Comparison of ENCODE assay signal across 24 cellular contexts in genomic region chr2:216532562-216532961, GRCh38.
"Had no signal": no experiment of that assay in that cellular context is flagged by ENCODE, and none has a peak within 500 bp of the region (broad histone marks: within the 10 kb centered on the region; RNA-seq: fewer than 3 reads in every experiment).

No MANE protein-coding gene starts in this region.

- H3K9me3 ChIP-seq: neutrophil, transverse colon, vagina had no signal

- H3K27ac ChIP-seq: brain microvascular endothelial cell, neutrophil, parathyroid adenoma, SK-N-MC, transverse colon, vagina had no signal

- H3K36me3 ChIP-seq: brain microvascular endothelial cell, neutrophil, transverse colon, vagina had no signal

- H3K9ac ChIP-seq: parathyroid adenoma had no signal

- H3K79me2 ChIP-seq: parathyroid adenoma had no signal

- ATAC-seq: activated CD8-positive, alpha-beta memory T cell treated with anti-CD3 and anti-CD28 coated beads, Interleukin-2, amount 10 ng/mL, durations not matched to agents 7 days and 5 days; activated T-helper 17 cell treated with anti-CD3 and anti-CD28 coated beads, Interleukin-2, amount 50 U/mL, for 72 hours; left ventricle myocardium superior; naive thymus-derived CD8-positive, alpha-beta T cell; stimulated activated naive CD8-positive, alpha-beta T cell treated with anti-CD3 and anti-CD28 coated beads, Interleukin-15, Interleukin-2, amounts not matched to agents 100 U/mL and 50 U/mL, for 24 hours had no signal

- H2AFZ ChIP-seq: parathyroid adenoma had no signal

- H3K4me3 ChIP-seq: SK-N-MC, transverse colon, vagina had no signal

- DNase-seq: activated CD4-positive, alpha-beta memory T cell treated with anti-CD3 and anti-CD28 coated beads, Interleukin-2, amount 10 ng/mL, durations not matched to agents 7 days and 5 days; activated CD4-positive, alpha-beta T cell treated with anti-CD3 and anti-CD28 coated beads for 48 hours; activated CD4-positive, CD25-positive, alpha-beta regulatory T cell; activated CD8-positive, alpha-beta memory T cell treated with anti-CD3 and anti-CD28 coated beads, Interleukin-2, amount 10 ng/mL, durations not matched to agents 7 days and 5 days; activated naive CD4-positive, alpha-beta T cell; activated naive CD8-positive, alpha-beta T cell treated with anti-CD3 and anti-CD28 coated beads, Interleukin-2, amount 10 ng/mL, durations not matched to agents 7 days and 5 days; brain microvascular endothelial cell; cortex of kidney; effector CD4-positive, alpha-beta T cell; hypothalamus; islet precursor cell; left ventricle myocardium superior; naive thymus-derived CD8-positive, alpha-beta T cell; stimulated activated CD4-positive, alpha-beta T cell treated with anti-CD3 and anti-CD28 coated beads, Interleukin-12 subunit alpha, Interleukin-12 subunit beta, amount 100 ng/mL, for 4 hours; stimulated activated CD4-positive, alpha-beta T cell treated with anti-CD3 and anti-CD28 coated beads, Interleukin-1b, Interleukin-23, amount 100 ng/mL, for 48 hours; stimulated activated CD8-positive, alpha-beta memory T cell treated with anti-CD3 and anti-CD28 coated beads, Interleukin-4, amount 100 ng/mL, for 48 hours; stimulated activated naive CD8-positive, alpha-beta T cell treated with anti-CD3 and anti-CD28 coated beads, Interleukin-15, Interleukin-2, amounts not matched to agents 100 U/mL and 50 U/mL, for 24 hours; T-helper 9 cell; transverse colon had no signal

- H3K27me3 ChIP-seq: brain microvascular endothelial cell, neutrophil, transverse colon, vagina had no signal
